Comparison of ENCODE assay signal across 17 cellular contexts in the genomic region with DNA sequence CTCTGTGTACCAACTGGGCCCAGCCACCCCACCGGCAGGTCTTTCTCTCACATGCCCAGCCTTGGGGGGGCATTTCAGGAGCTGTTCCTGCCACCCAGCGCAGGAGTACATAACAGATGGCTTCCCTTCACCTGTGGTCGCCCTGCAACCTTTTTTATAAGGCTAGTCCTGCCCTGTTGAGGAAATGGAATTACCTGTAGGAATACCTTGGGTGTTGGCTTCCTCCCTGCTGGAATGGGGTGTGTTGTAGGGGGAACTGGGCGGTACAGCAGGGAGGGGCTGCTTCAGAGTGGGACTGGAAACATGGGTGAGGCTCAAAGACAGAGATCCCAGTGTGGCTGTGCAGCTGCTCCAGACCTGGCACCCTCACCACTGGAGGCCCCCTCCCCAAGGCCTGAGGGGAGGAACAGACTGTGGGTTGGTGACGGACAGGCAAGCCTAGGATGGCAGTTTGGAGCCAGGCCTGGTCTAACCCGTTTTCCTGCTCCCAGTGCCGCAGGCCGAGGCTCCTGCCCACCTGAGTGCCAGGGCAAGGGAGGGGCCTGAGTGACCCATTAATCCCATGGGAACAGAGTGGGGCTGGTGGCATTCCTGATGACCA. TPM values are rescaled to one million over a fixed set of nuclear protein-coding genes. Genes with fewer than 3 reads are reported as not detected.
DNase-seq lines count a peak whose midpoint lies in the region; ATAC-seq and TF ChIP-seq lines count a peak whose summit lies in the region.
"Had no signal": no experiment of that assay in that cellular context is flagged by ENCODE, and none has a peak within 500 bp of the region (broad histone marks: within the 10 kb centered on the region; RNA-seq: fewer than 3 reads in every experiment).

No MANE protein-coding gene starts in this region.

- no peaks in the 10 kb centered on the region for H3K36me3 ChIP-seq in CD8-positive, alpha-beta memory T cell (ENCODE audit: insufficient read depth, low read length)
- H3K36me3 ChIP-seq in OCI-LY1 (ENCODE audit: insufficient read depth, low read length), result no peaks in the 10 kb centered on the region
- H3K36me3 ChIP-seq in parathyroid adenoma (ENCODE audit: control insufficient read depth, insufficient read depth, low read length), result no peaks in the 10 kb centered on the region

- H3K4me1 ChIP-seq in CD8-positive, alpha-beta memory T cell (ENCODE audit: insufficient read depth, low read length), result peaks cover 73% of the 10 kb centered on the region
- H3K4me1 ChIP-seq in OCI-LY1 (ENCODE audit: insufficient read depth, low read length, severe bottlenecking) (peaks cover 63% of the 10 kb centered on the region), parathyroid adenoma (no peaks in the 10 kb centered on the region)

- ATAC-seq in GM19395 (IDR thresholded peaks at IDR 0.05; ENCODE audit: unreplicated experiment), result no peak
- no peak for ATAC-seq in GM19452 (IDR thresholded peaks at IDR 0.05; ENCODE audit: unreplicated experiment)
- ATAC-seq: Right ventricle myocardium inferior had no signal

- H3K4me3 ChIP-seq in CD8-positive, alpha-beta memory T cell (ENCODE audit: low read length), result peak overlapping the region; percentile 34
- H3K4me3 ChIP-seq in OCI-LY1 (ENCODE audit: low read depth, low read length, poor library complexity, severe bottlenecking) (no peak overlapping the region), parathyroid adenoma (ENCODE audit: low read depth, low read length) (no peak overlapping the region)

- DNase-seq in CD8-positive, alpha-beta memory T cell, result no peak
- DNase-seq in glutamatergic neuron (no peak), globus pallidus (ENCODE audit: low spot score) (no peak)
- DNase-seq in activated CD4-positive, alpha-beta T cell treated with anti-CD3 and anti-CD28 coated beads, Interleukin-2, amount 50 U/mL, for 1 hour, result no peak
- DNase-seq: activated CD8-positive, alpha-beta memory T cell treated with anti-CD3 and anti-CD28 coated beads for 24 hours; HFFc6; midbrain; NCI-H524 treated with DMSO at 0.1 percent for 48 hours; T-helper 9 cell had no signal

- no peaks in the 10 kb centered on the region for H4K20me1 ChIP-seq in OCI-LY1 (ENCODE audit: insufficient read depth, low read length)

- TF ChIP-seq CTCF in OCI-LY1 (IDR thresholded peaks at IDR 0.05; ENCODE audit: low read length) (no peak), glutamatergic neuron (IDR thresholded peaks at IDR 0.05; ENCODE audit: partially characterized antibody, unreplicated experiment) (no peak), parathyroid adenoma (IDR thresholded peaks at IDR 0.05) (no peak)

- H3K4me3 Mint-ChIP-seq in CD8-positive, alpha-beta memory T cell, result peak overlapping the region in 3 of 7 donors; percentile 35 to 65 (median 50)
- H3K4me3 Mint-ChIP-seq in glutamatergic neuron (ENCODE audit: unreplicated experiment), result peak overlapping the region; percentile 34
- H3K4me3 Mint-ChIP-seq: HFFc6 had no signal

- H3K27ac Mint-ChIP-seq in CD8-positive, alpha-beta memory T cell, result no peak overlapping the region
- H3K27ac Mint-ChIP-seq in glutamatergic neuron (ENCODE audit: unreplicated experiment), result no peak overlapping the region
- H3K27ac Mint-ChIP-seq: activated naive CD4-positive, alpha-beta T cell treated with anti-CD3 and anti-CD28 coated beads, Interleukin-2, amount 10 ng/mL, durations not matched to agents 7 days and 5 days; HFFc6 had no signal

- peaks cover 41 to 66% (median 45%) of the 10 kb centered on the region in 3 donors for H3K4me1 Mint-ChIP-seq in CD8-positive, alpha-beta memory T cell
- H3K4me1 Mint-ChIP-seq in glutamatergic neuron (ENCODE audit: low read depth, unreplicated experiment), result peaks cover 25% of the 10 kb centered on the region

- H3K79me2 ChIP-seq in OCI-LY1 (ENCODE audit: insufficient read depth, low read length) (no peaks in the 10 kb centered on the region), parathyroid adenoma (no peaks in the 10 kb centered on the region)

- H3K9me2 ChIP-seq in OCI-LY1 (ENCODE audit: low read depth, low read length), result no peaks in the 10 kb centered on the region

- CTCF ChIA-PET in CD8-positive, alpha-beta memory T cell (lab: Charles Lee), result interaction anchor here (2.5 to 4.8 kb wide), 4 partner anchors 8 to 38 kb away, joined by 14 to 107 read pairs (median 43); a partner anchor contains a TSS

- H3K9ac ChIP-seq in OCI-LY1 (ENCODE audit: low read length), result no peak overlapping the region
- H3K9ac ChIP-seq in parathyroid adenoma, result no peak overlapping the region

- H3F3A ChIP-seq in OCI-LY1 (ENCODE audit: insufficient read depth, low read length), result no peaks in the 10 kb centered on the region

- H3K4me2 ChIP-seq in OCI-LY1 (ENCODE audit: low read length), result peak overlapping the region; percentile 59; the same call in 1 of the 2 replicates
- H3K4me2 ChIP-seq in parathyroid adenoma (ENCODE audit: low read length), result peak overlapping the region; percentile 84

- POLR2A ChIA-PET in CD8-positive, alpha-beta memory T cell (lab: Charles Lee), result interaction anchor here (0.7 kb wide), 1 partner anchor 21 kb away, joined by 3 read pairs; no protein-coding TSS in a partner anchor

- peaks cover 39 to 44% of the 10 kb centered on the region in 2 donors for H3K27me3 Mint-ChIP-seq in CD8-positive, alpha-beta memory T cell
- H3K27me3 Mint-ChIP-seq in glutamatergic neuron (ENCODE audit: unreplicated experiment), result peaks cover 30% of the 10 kb centered on the region

- H3K27me3 ChIP-seq in CD8-positive, alpha-beta memory T cell (ENCODE audit: insufficient read depth, low read length, poor library complexity, severe bottlenecking), result peaks cover 43% of the 10 kb centered on the region
- H3K27me3 ChIP-seq in OCI-LY1 (ENCODE audit: insufficient read depth, low read length) (peaks cover 6% of the 10 kb centered on the region; the same call in 1 of the 2 replicates), parathyroid adenoma (ENCODE audit: control insufficient read depth, insufficient read depth, low read length) (no peaks in the 10 kb centered on the region)

- H3K9me3 ChIP-seq in CD8-positive, alpha-beta memory T cell (ENCODE audit: low read length), result no peaks in the 10 kb centered on the region
- H3K9me3 ChIP-seq in OCI-LY1 (ENCODE audit: low read length) (no peaks in the 10 kb centered on the region), parathyroid adenoma (ENCODE audit: control insufficient read depth, low read length) (no peaks in the 10 kb centered on the region)

- H2AFZ ChIP-seq in OCI-LY1 (ENCODE audit: low read length) (no peak overlapping the region), parathyroid adenoma (no peak overlapping the region)

- peaks cover 0 to 2% (median 0%) of the 10 kb centered on the region in 5 donors for H3K9me3 Mint-ChIP-seq in CD8-positive, alpha-beta memory T cell
- H3K9me3 Mint-ChIP-seq in glutamatergic neuron (ENCODE audit: unreplicated experiment), result peaks cover 17% of the 10 kb centered on the region
- H3K9me3 Mint-ChIP-seq: activated naive CD4-positive, alpha-beta T cell treated with anti-CD3 and anti-CD28 coated beads, Interleukin-2, amount 10 ng/mL, durations not matched to agents 7 days and 5 days; CD4-positive, alpha-beta memory T cell; HFFc6; stimulated activated naive CD8-positive, alpha-beta T cell treated with anti-CD3 and anti-CD28 coated beads, Interleukin-15, Interleukin-2, amounts not matched to agents 100 ng/mL and 50 ng/mL, for 24 hours had no signal

- H3K36me3 Mint-ChIP-seq in CD8-positive, alpha-beta memory T cell, result peaks cover 0 to 5% (median 2%) of the 10 kb centered on the region in 3 donors
- H3K36me3 Mint-ChIP-seq in glutamatergic neuron (ENCODE audit: unreplicated experiment), result no peaks in the 10 kb centered on the region

- no peak overlapping the region for H3K27ac ChIP-seq in CD8-positive, alpha-beta memory T cell (ENCODE audit: low read depth, low read length)
- H3K27ac ChIP-seq in OCI-LY1 (ENCODE audit: low read depth, low read length, poor library complexity, severe bottlenecking), result no peak overlapping the region
- no peak overlapping the region for H3K27ac ChIP-seq in parathyroid adenoma

RNA-seq across cellular contexts. Expression of a gene that starts 4.4 kb away (rescaled TPM):
- 1 to 10 TPM in 1 of 2 experiments, under 1 TPM in 1; 0.94 to 1.4 TPM for total RNA-seq in CD8-positive, alpha-beta memory T cell
- 1.0 TPM for polyA plus RNA-seq in CD8-positive, alpha-beta memory T cell
- total RNA-seq in glutamatergic neuron (ENCODE audit: unreplicated experiment), result 14.6 TPM

RNA-seq across cellular contexts. Expression of a gene that starts 19.5 kb away (rescaled TPM):
- 1 to 10 TPM; 3.4 to 3.7 TPM for total RNA-seq in CD8-positive, alpha-beta memory T cell
- polyA plus RNA-seq in CD8-positive, alpha-beta memory T cell, result 3.0 TPM
- 2.9 TPM for total RNA-seq in glutamatergic neuron (ENCODE audit: unreplicated experiment)

RNA-seq across cellular contexts. Expression of a gene that starts 31.9 kb away (rescaled TPM):
- total RNA-seq in CD8-positive, alpha-beta memory T cell, result 10 to 100 TPM; 34.5 to 36.9 TPM
- polyA plus RNA-seq in CD8-positive, alpha-beta memory T cell, result 15.3 TPM
- 7.6 TPM for total RNA-seq in glutamatergic neuron (ENCODE audit: unreplicated experiment)

RNA-seq across cellular contexts. Expression of a gene that starts 44.6 kb away (rescaled TPM):
- under 1 TPM; 0.16 to 0.31 TPM for total RNA-seq in CD8-positive, alpha-beta memory T cell
- polyA plus RNA-seq in CD8-positive, alpha-beta memory T cell, result 1.3 TPM
- total RNA-seq in glutamatergic neuron (ENCODE audit: unreplicated experiment), result 1.7 TPM

RNA-seq across cellular contexts. Expression of a gene that starts 49.4 kb away (rescaled TPM):
- not detected for total RNA-seq in CD8-positive, alpha-beta memory T cell
- polyA plus RNA-seq in CD8-positive, alpha-beta memory T cell, result not detected
- total RNA-seq in glutamatergic neuron (ENCODE audit: unreplicated experiment), result not detected
- total RNA-seq: HFFc6, Right ventricle myocardium inferior had no signal
- polyA plus RNA-seq: CD4-positive, alpha-beta memory T cell had no signal
